In the genomic region with DNA sequence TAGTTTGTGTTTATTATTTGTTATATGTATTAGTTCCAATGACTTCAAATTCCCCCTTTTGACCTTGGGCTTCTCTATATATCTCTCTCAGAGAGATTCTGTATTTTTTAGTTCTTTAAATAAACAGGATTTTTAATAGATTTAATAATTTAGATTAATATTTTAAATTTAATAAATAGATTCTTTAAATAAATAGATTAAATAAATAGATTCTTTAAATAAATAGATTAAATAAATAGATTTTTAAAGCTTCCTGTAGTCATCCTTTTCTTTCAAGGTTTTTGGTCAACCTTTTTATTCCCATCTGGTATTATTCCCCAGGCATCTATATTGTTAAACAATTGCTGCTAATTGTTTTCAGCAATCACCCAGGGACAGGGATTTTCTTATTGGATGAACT, we compare ENCODE assay signal across 24 cellular contexts.
DNase-seq lines count a peak whose midpoint lies in the region; ATAC-seq, FAIRE-seq and TF ChIP-seq lines count a peak whose summit lies in the region.
"Had no signal": no experiment of that assay in that cellular context is flagged by ENCODE, and none has a peak within 500 bp of the region (broad histone marks: within the 10 kb centered on the region; RNA-seq: fewer than 3 reads in every experiment).

No MANE protein-coding gene starts in this region.

- H3K9ac ChIP-seq in kidney (ENCODE audit: low read length in 2 of 2): no peak overlapping the region
- H3K9ac ChIP-seq: BLaER1 had no signal

- H3K36me3 ChIP-seq in kidney (ENCODE audit: control insufficient read depth in 1 of 2, insufficient read depth in 2 of 2, low read length in 2 of 2): no peaks in the 10 kb centered on the region
- H3K36me3 ChIP-seq: BE2C, BLaER1 had no signal

- DNase-seq in kidney (no peak), D341Med (ENCODE audit: low spot score) (no peak)
- no peak for DNase-seq in stimulated activated CD8-positive, alpha-beta memory T cell treated with anti-CD3 and anti-CD28 coated beads, Interleukin-4, amount 100 ng/mL, for 48 hours
- DNase-seq: 8988T; ACHN; BE2C; C1 segment of cervical spinal cord; CD4-positive, alpha-beta memory T cell; CD4-positive, CD25-positive, alpha-beta regulatory T cell; CD8-positive, alpha-beta memory T cell; COR-L47; DMS53; DMS79; DND-41; EL; GF-D8 had no signal

- no peak for ATAC-seq in GM21786 (IDR thresholded peaks at IDR 0.05; ENCODE audit: unreplicated experiment)
- ATAC-seq in GM18520 (IDR thresholded peaks at IDR 0.05; ENCODE audit: unreplicated experiment): no peak

- peak; percentile 26 for FAIRE-seq in TTC549 (lab: Jason Lieb, UNC)
- FAIRE-seq in colon (lab: Jason Lieb, UNC): peak; percentile 73
- FAIRE-seq in kidney (lab: Jason Lieb, UNC): peak; percentile 67
- FAIRE-seq: A204.1, D721Med, GM12891 had no signal

- H3K4me3 ChIP-seq in kidney (ENCODE audit: low read length in 2 of 2): no peak overlapping the region
- H3K4me3 ChIP-seq: BLaER1 had no signal

- no peak for TF ChIP-seq CTCF in kidney (IDR thresholded peaks at IDR 0.05; ENCODE audit: borderline replicate concordance, extremely low read depth, insufficient read depth)

- intact Hi-C loops in kidney (cut with DNase I): no loop called here

- no peak overlapping the region for H3K27ac ChIP-seq in kidney (ENCODE audit: low read depth in 2 of 2, low read length in 2 of 2)
- H3K27ac ChIP-seq: BLaER1 had no signal

- H3K4me1 ChIP-seq in kidney (ENCODE audit: control insufficient read depth in 1 of 2, insufficient read depth in 1 of 2, low read depth in 1 of 2, low read length in 2 of 2): no peaks in the 10 kb centered on the region
- H3K4me1 ChIP-seq: BE2C, BLaER1 had no signal

- H3K9me3 ChIP-seq in kidney (ENCODE audit: control insufficient read depth in 1 of 2, low read length in 2 of 2): no peaks in the 10 kb centered on the region
- H3K9me3 ChIP-seq: BE2C had no signal
